ENCODE assay signal across 20 cellular contexts in the genomic region with DNA sequence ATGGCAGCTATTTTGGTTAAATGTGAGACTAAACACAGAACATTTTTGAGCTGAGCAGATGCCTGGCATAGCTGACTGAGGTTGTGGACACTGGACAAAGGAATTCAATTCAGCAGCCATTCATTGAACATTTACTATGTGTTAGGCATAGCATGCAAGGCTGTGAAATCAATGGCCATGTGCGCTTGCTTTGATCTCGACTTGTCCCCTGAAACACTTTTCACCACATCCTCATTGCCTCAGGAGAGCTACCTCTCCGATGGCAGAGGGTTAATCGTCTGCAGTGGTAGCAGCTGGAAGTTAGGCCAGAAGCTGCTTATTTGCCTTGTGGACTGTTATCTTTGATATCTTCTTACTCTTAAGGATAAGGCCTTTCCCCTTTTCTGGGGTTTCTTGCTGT.
DNase-seq lines count a peak whose midpoint lies in the region; ATAC-seq, FAIRE-seq and TF ChIP-seq lines count a peak whose summit lies in the region.
"Had no signal": no experiment of that assay in that cellular context is flagged by ENCODE, and none has a peak within 500 bp of the region (broad histone marks: within the 10 kb centered on the region; RNA-seq: fewer than 3 reads in every experiment).

No MANE protein-coding gene starts in this region.

- no peak overlapping the region for H4K5ac ChIP-seq in H1 (ENCODE audit: insufficient read length, low read depth, low read length)

- no peak overlapping the region for H2BK120ac ChIP-seq in H1 (replicated peaks; ENCODE audit: low read depth, low read length)

- H3K79me2 ChIP-seq in DND-41 (ENCODE audit: insufficient read depth, low read length) (peaks cover 39% of the 10 kb centered on the region), H1 (ENCODE audit: control insufficient read depth in 1 of 2, insufficient read depth in 2 of 2, low read length in 2 of 2) (no peaks in the 10 kb centered on the region)

- no peak overlapping the region for H2BK15ac ChIP-seq in H1 (ENCODE audit: low read length)

- H2BK12ac ChIP-seq in H1 (ENCODE audit: low read depth, low read length) = no peak overlapping the region

- TF ChIP-seq EP300 in H1 (IDR thresholded peaks at IDR 0.05; ENCODE audit: borderline replicate concordance in 1 of 2, low read depth in 2 of 2, low read length in 2 of 2) = no peak

- H2AK5ac ChIP-seq in H1 (ENCODE audit: low read depth, low read length) = no peak overlapping the region; the same call in 1 of the 2 replicates

- H3K23ac ChIP-seq in H1 (ENCODE audit: insufficient read length) = no peak overlapping the region

- no peak overlapping the region for H3K4me3 Mint-ChIP-seq in activated T-helper 17 cell treated with anti-CD3 and anti-CD28 coated beads, Interleukin-2, amount 50 U/mL, for 72 hours
- H3K4me3 Mint-ChIP-seq: CD8-positive, alpha-beta T cell; GM23338 had no signal

- peak; percentile 32 for FAIRE-seq in H1 (lab: Jason Lieb, UNC)

- H2BK5ac ChIP-seq in H1 (ENCODE audit: low read depth, low read length) = no peak overlapping the region

- no peak for TF ChIP-seq POLR2A in H1 (IDR thresholded peaks at IDR 0.05; ENCODE audit: control extremely low read depth in 1 of 2, low read depth in 2 of 2, low read length in 2 of 2)

- CTCF ChIA-PET in H1 (lab: Charles Lee; ENCODE audit: partially characterized antibody) = interaction anchor here (0.7 to 1.4 kb wide), 8 partner anchors 12 to 294 kb away, joined by 3 to 4 read pairs (median 4); no protein-coding TSS in a partner anchor

- H3K4me3 ChIP-seq in AG10803 (ENCODE audit: low read length) (no peak overlapping the region), DND-41 (ENCODE audit: low read depth in 1 of 2, low read length in 2 of 2) (no peak overlapping the region), H1 (ENCODE audit: extremely low read depth in 1 of 4, insufficient read depth in 2 of 4, low read depth in 3 of 4, low read length in 4 of 4) (no peak overlapping the region)
- H3K4me3 ChIP-seq: GM23338, Peyer's patch had no signal

- no peak overlapping the region for H3K4me2 ChIP-seq in DND-41 (ENCODE audit: insufficient read depth, low read length)
- no peak overlapping the region for H3K4me2 ChIP-seq in H1 (ENCODE audit: insufficient read depth in 1 of 2, low read depth in 2 of 2, low read length in 2 of 2)
- H3K4me2 ChIP-seq: GM23338, KMS-11 had no signal

- H2AFZ ChIP-seq in DND-41 (ENCODE audit: low read depth, low read length) = no peak overlapping the region
- no peak overlapping the region for H2AFZ ChIP-seq in H1 (ENCODE audit: low read length)
- H2AFZ ChIP-seq: GM23338 had no signal

- H3K4me1 Mint-ChIP-seq in activated T-helper 17 cell treated with anti-CD3 and anti-CD28 coated beads, Interleukin-2, amount 50 U/mL, for 72 hours = no peaks in the 10 kb centered on the region

- H3K9me3 Mint-ChIP-seq in activated T-helper 17 cell treated with anti-CD3 and anti-CD28 coated beads, Interleukin-2, amount 50 U/mL, for 72 hours = peaks cover 4% of the 10 kb centered on the region
- H3K9me3 Mint-ChIP-seq: CD8-positive, alpha-beta T cell; GM23338 had no signal

- H3K9me3 ChIP-seq in DND-41 (ENCODE audit: insufficient read depth, low read length, severe bottlenecking) (no peaks in the 10 kb centered on the region), H1 (ENCODE audit: insufficient read depth in 2 of 2, low read depth in 1 of 2, low read length in 1 of 2) (no peaks in the 10 kb centered on the region)
- H3K9me3 ChIP-seq: Peyer's patch had no signal

- TF ChIP-seq RAD21 in H1 (IDR thresholded peaks at IDR 0.05 in 1 of 2, conservative IDR thresholded peaks at IDR 0.05 in 1 of 2; ENCODE audit: low read depth in 2 of 2, low read length in 2 of 2) = no peak

- H4K20me1 ChIP-seq in DND-41 (ENCODE audit: insufficient read depth, low read length) (no peaks in the 10 kb centered on the region; the same call in 1 of the 2 replicates), H1 (replicated peaks in 1 of 2; ENCODE audit: control insufficient read depth in 1 of 2, insufficient read depth in 2 of 2, low read length in 2 of 2) (no peaks in the 10 kb centered on the region)

- H3K4ac ChIP-seq in H1 (replicated peaks; ENCODE audit: insufficient read length, low read depth, low read length) = no peak overlapping the region

- no peak overlapping the region for H4K8ac ChIP-seq in H1 (ENCODE audit: extremely low read depth, insufficient read depth, low read length)

- no peak overlapping the region for H2BK20ac ChIP-seq in H1 (ENCODE audit: low read length)

- DNase-seq in AG10803 (ENCODE audit: low read depth) (peak; percentile 45), DND-41 (peak; percentile 74), SW480 (ENCODE audit: low spot score) (peak; percentile 91), H1 (ENCODE audit: low read depth in 1 of 2, low spot score in 2 of 2) (no peak), NCI-H226 (no peak), HuH-7.5 (ENCODE audit: low spot score) (no peak)
- DNase-seq: C1 segment of cervical spinal cord; CD8-positive, alpha-beta T cell; GDM1; HCEC 1CT; MV-4-11; NCI-H1105 treated with DMSO at 0.1 percent for 48 hours; NCI-H2029 treated with DMSO at 0.1 percent for 48 hours; NCI-H446 treated with DMSO at 0.1 percent for 48 hours; NK-92 treated with Interleukin-12 subunit alpha and Interleukin-12 subunit beta, amount 100 ng/mL, for 24 hours; Peyer's patch had no signal

- no peak overlapping the region for H3K14ac ChIP-seq in H1 (ENCODE audit: insufficient read length)

- no peak overlapping the region for H3K18ac ChIP-seq in H1 (ENCODE audit: extremely low read depth, low read length)

- H3K9ac ChIP-seq in DND-41 (ENCODE audit: low read depth, low read length) = no peak overlapping the region
- H3K9ac ChIP-seq in H1 (replicated peaks in 1 of 4; ENCODE audit: extremely low read depth in 1 of 4, low read depth in 3 of 4, low read length in 3 of 4) = no peak overlapping the region
- H3K9ac ChIP-seq: KMS-11 had no signal

- WGBS in H1 (ENCODE audit: extremely low coverage in 1 of 2, insufficient coverage in 1 of 2, insufficient read length in 1 of 2, insufficient replicate concordance in 2 of 2, low coverage in 1 of 2, low lambda C conversion rate in 2 of 2, missing lambda C conversion rate in 1 of 2), 2 experiments = 86% methylated on average over 4 of the region's 4 CpGs; no CpG with 5 or more reads in 1 of the 2 experiments

- H3K27ac ChIP-seq in DND-41 (ENCODE audit: low read length) (peak overlapping the region; percentile 61), H1 (ENCODE audit: low read depth, low read length) (no peak overlapping the region)
- H3K27ac ChIP-seq: KMS-11, Peyer's patch had no signal

- ATAC-seq in DND-41 (ENCODE audit: insufficient read depth, low read depth) (peak; percentile 78), GM21528 (IDR thresholded peaks at IDR 0.05; ENCODE audit: low FRiP score, unreplicated experiment) (no peak)
- ATAC-seq in activated T-helper 17 cell treated with anti-CD3 and anti-CD28 coated beads, Interleukin-2, amount 50 U/mL, for 72 hours (replicated peaks) = no peak
- ATAC-seq: CD8-positive, alpha-beta T cell; GM23338 had no signal

- H3K27me3 Mint-ChIP-seq in activated T-helper 17 cell treated with anti-CD3 and anti-CD28 coated beads, Interleukin-2, amount 50 U/mL, for 72 hours = no peaks in the 10 kb centered on the region

- no peaks in the 10 kb centered on the region for H3K23me2 ChIP-seq in H1 (ENCODE audit: low read depth, low read length)

- H3K79me1 ChIP-seq in H1 (ENCODE audit: low read depth, low read length) = no peaks in the 10 kb centered on the region

- TF ChIP-seq CTCF in AG10803 (conservative IDR thresholded peaks at IDR 0.05; ENCODE audit: low read length) = no peak
- TF ChIP-seq CTCF in DND-41 (IDR thresholded peaks at IDR 0.05; ENCODE audit: borderline replicate concordance, extremely low read depth, low read length, poor library complexity, severe bottlenecking) = no peak
- no peak for TF ChIP-seq CTCF in H1 (IDR thresholded peaks at IDR 0.05; ENCODE audit: control extremely low read depth in 1 of 3, insufficient read depth in 1 of 3, low read depth in 1 of 3, low read length in 3 of 3)

- no peaks in the 10 kb centered on the region for H3K27me3 ChIP-seq in DND-41 (ENCODE audit: insufficient read depth, low read length, poor library complexity)
- no peaks in the 10 kb centered on the region for H3K27me3 ChIP-seq in H1 (replicated peaks in 1 of 4; ENCODE audit: control insufficient read depth in 3 of 4, extremely low read depth in 1 of 4, insufficient read depth in 3 of 4, low read length in 3 of 4)
- H3K27me3 ChIP-seq: Peyer's patch had no signal

- peaks cover 6% of the 10 kb centered on the region; the same call in 1 of the 2 replicates for H3K36me3 ChIP-seq in DND-41 (ENCODE audit: insufficient read depth, low read length)
- H3K36me3 ChIP-seq in H1 (ENCODE audit: control insufficient read depth in 2 of 4, insufficient read depth in 4 of 4, low read length in 3 of 4) = no peaks in the 10 kb centered on the region
- H3K36me3 ChIP-seq: Peyer's patch had no signal

- H4K91ac ChIP-seq in H1 (replicated peaks; ENCODE audit: insufficient read length, low read length) = no peak overlapping the region

- POLR2A ChIA-PET in H1 (lab: Charles Lee; ENCODE audit: partially characterized antibody) = no interaction called here

- H3K36me3 Mint-ChIP-seq in activated T-helper 17 cell treated with anti-CD3 and anti-CD28 coated beads, Interleukin-2, amount 50 U/mL, for 72 hours (ENCODE audit: low read depth) = no peaks in the 10 kb centered on the region
- H3K36me3 Mint-ChIP-seq: CD8-positive, alpha-beta T cell had no signal

- no peak overlapping the region for H3K27ac Mint-ChIP-seq in activated T-helper 17 cell treated with anti-CD3 and anti-CD28 coated beads, Interleukin-2, amount 50 U/mL, for 72 hours
- H3K27ac Mint-ChIP-seq: CD8-positive, alpha-beta T cell; GM23338 had no signal

- H3K56ac ChIP-seq in H1 (replicated peaks; ENCODE audit: insufficient read length, low read depth, low read length) = no peak overlapping the region

- H3K4me1 ChIP-seq in DND-41 (ENCODE audit: insufficient read depth, low read length) (peaks cover 48% of the 10 kb centered on the region), H1 (replicated peaks in 1 of 4; ENCODE audit: control insufficient read depth in 3 of 4, insufficient read depth in 4 of 4, low read length in 3 of 4) (peaks cover 0 to 6% (median 0%) of the 10 kb centered on the region in 4 experiments; a peak in 2 of 7 replicates)
- H3K4me1 ChIP-seq: Peyer's patch had no signal

TF ChIP-seq in H1, 55 proteins besides CTCF, POLR2A, EP300 and RAD21 (continues in another document):
- TF ChIP-seq PHF8 (conservative IDR thresholded peaks at IDR 0.05; ENCODE audit: low read depth, low read length) (no peak), FOSL1 (IDR thresholded peaks at IDR 0.05; ENCODE audit: insufficient read depth, low read depth, low read length) (no peak), CEBPB (IDR thresholded peaks at IDR 0.05; ENCODE audit: low read depth, low read length) (no peak), SP1 (IDR thresholded peaks at IDR 0.05; ENCODE audit: low read depth, low read length) (no peak), GABPA (IDR thresholded peaks at IDR 0.05; ENCODE audit: borderline replicate concordance, insufficient read depth, low read length) (no peak), YY1 (IDR thresholded peaks at IDR 0.05; ENCODE audit: low read depth, low read length) (no peak), SRF (IDR thresholded peaks at IDR 0.05; ENCODE audit: low read depth, low read length) (no peak), SUZ12 (IDR thresholded peaks at IDR 0.05; ENCODE audit: low read length) (no peak), ZNF274 (IDR thresholded peaks at IDR 0.05; ENCODE audit: borderline replicate concordance, extremely low read depth, low read length) (no peak)

Comparison
In these comparisons a context has a peak if more than half of its experiments do, and no peak if none do; other contexts are left out.
1. DNase-seq: peak in AG10803 (single experiment), DND-41 (single experiment) and SW480 (single experiment); none in H1 (0 of 2), NCI-H226 (single experiment) and HuH-7.5 (single experiment).